ENCODE assay signal across 1 cellular context in the genomic region with DNA sequence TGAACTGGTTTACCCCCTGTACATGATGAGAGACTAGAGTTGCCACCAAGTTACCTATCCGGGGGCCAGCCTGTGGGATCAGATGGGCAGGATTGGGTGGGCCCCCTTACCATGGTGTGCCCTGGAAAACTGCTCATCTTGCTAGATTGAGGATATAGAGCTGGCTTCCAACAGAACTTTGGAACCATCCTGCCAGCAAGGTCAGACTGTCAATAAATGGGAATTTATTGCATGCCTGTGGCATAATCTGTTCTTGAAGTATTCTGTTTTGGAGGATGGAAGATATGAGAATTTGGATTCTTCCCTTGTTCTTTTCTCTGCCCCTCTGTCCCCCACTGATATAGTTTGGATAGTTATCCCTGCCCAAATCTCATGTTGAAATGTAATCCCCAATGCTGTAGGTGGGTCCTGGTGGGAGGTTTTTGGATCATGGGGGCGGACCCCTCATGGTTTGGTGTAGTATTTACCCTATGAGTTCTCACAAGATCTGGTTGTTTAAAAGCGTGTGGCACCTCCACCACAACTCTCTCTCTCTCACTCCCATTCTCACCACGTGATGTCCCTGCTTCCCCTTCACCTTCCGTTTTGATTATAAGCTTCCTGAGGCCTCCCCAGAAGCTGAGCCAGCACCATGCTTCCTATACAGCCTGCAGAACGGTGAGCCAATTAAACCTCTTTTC.
TF ChIP-seq lines count a peak whose summit lies in the region.

No MANE protein-coding gene starts in this region.

TF ChIP-seq in HepG2, 621 proteins besides CTCF, POLR2A, EP300 and RAD21 (continued from another document and continues in another):
- TF ChIP-seq, protein P1, sequence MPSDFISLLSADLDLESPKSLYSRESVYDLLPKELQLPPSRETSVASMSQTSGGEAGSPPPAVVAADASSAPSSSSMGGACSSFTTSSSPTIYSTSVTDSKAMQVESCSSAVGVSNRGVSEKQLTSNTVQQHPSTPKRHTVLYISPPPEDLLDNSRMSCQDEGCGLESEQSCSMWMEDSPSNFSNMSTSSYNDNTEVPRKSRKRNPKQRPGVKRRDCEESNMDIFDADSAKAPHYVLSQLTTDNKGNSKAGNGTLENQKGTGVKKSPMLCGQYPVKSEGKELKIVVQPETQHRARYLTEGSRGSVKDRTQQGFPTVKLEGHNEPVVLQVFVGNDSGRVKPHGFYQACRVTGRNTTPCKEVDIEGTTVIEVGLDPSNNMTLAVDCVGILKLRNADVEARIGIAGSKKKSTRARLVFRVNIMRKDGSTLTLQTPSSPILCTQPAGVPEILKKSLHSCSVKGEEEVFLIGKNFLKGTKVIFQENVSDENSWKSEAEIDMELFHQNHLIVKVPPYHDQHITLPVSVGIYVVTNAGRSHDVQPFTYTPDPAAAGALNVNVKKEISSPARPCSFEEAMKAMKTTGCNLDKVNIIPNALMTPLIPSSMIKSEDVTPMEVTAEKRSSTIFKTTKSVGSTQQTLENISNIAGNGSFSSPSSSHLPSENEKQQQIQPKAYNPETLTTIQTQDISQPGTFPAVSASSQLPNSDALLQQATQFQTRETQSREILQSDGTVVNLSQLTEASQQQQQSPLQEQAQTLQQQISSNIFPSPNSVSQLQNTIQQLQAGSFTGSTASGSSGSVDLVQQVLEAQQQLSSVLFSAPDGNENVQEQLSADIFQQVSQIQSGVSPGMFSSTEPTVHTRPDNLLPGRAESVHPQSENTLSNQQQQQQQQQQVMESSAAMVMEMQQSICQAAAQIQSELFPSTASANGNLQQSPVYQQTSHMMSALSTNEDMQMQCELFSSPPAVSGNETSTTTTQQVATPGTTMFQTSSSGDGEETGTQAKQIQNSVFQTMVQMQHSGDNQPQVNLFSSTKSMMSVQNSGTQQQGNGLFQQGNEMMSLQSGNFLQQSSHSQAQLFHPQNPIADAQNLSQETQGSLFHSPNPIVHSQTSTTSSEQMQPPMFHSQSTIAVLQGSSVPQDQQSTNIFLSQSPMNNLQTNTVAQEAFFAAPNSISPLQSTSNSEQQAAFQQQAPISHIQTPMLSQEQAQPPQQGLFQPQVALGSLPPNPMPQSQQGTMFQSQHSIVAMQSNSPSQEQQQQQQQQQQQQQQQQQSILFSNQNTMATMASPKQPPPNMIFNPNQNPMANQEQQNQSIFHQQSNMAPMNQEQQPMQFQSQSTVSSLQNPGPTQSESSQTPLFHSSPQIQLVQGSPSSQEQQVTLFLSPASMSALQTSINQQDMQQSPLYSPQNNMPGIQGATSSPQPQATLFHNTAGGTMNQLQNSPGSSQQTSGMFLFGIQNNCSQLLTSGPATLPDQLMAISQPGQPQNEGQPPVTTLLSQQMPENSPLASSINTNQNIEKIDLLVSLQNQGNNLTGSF (CRISPR knock-in tag; IDR thresholded peaks at IDR 0.05): no peak
- TF ChIP-seq TMF1 (CRISPR knock-in tag; IDR thresholded peaks at IDR 0.05; ENCODE audit: low read depth) (no peak), ZNF543 (CRISPR knock-in tag; IDR thresholded peaks at IDR 0.05) (no peak), KLF15 (CRISPR knock-in tag; IDR thresholded peaks at IDR 0.05; ENCODE audit: borderline replicate concordance) (no peak), FLYWCH1 (CRISPR knock-in tag; IDR thresholded peaks at IDR 0.05) (no peak), ZNF549 (CRISPR knock-in tag; IDR thresholded peaks at IDR 0.05) (no peak), KAT2B (IDR thresholded peaks at IDR 0.05; ENCODE audit: borderline replicate concordance, low read depth, low read length) (no peak), ZNF749 (CRISPR knock-in tag; IDR thresholded peaks at IDR 0.05; ENCODE audit: borderline replicate concordance) (no peak), POLR2AphosphoS5 (IDR thresholded peaks at IDR 0.05; ENCODE audit: low read depth, low read length) (no peak), ZNF264 (CRISPR knock-in tag; IDR thresholded peaks at IDR 0.05) (0 out of 2 replicates have a peak, but pooled peaks have one; percentile 40), ZNF792 (CRISPR knock-in tag; IDR thresholded peaks at IDR 0.05) (no peak), HNF4A (CRISPR knock-in tag; IDR thresholded peaks at IDR 0.05) (peak; percentile 58), NR2F2 (IDR thresholded peaks at IDR 0.05; ENCODE audit: borderline replicate concordance, low read depth) (no peak), ZNF446 (CRISPR knock-in tag; IDR thresholded peaks at IDR 0.05) (no peak), ZNF572 (CRISPR knock-in tag; IDR thresholded peaks at IDR 0.05) (no peak), ZNF737 (CRISPR knock-in tag; IDR thresholded peaks at IDR 0.05; ENCODE audit: borderline replicate concordance) (no peak), NR2F1 (CRISPR knock-in tag; IDR thresholded peaks at IDR 0.05) (no peak), PAX8 (CRISPR knock-in tag; IDR thresholded peaks at IDR 0.05; ENCODE audit: borderline replicate concordance) (0 out of 2 replicates have a peak, but pooled peaks have one; percentile 9), SIX4 (CRISPR knock-in tag; IDR thresholded peaks at IDR 0.05) (no peak), ZNF17 (CRISPR knock-in tag; IDR thresholded peaks at IDR 0.05) (no peak), ZNF235 (CRISPR knock-in tag; IDR thresholded peaks at IDR 0.05; ENCODE audit: borderline replicate concordance) (peak; percentile 5; the same call in 1 of the 2 replicates), ZNF788 (CRISPR knock-in tag; IDR thresholded peaks at IDR 0.05; ENCODE audit: borderline replicate concordance) (0 out of 2 replicates have a peak, but pooled peaks have one; percentile 28), SAP130 (CRISPR knock-in tag; IDR thresholded peaks at IDR 0.05; ENCODE audit: low read depth) (0 out of 2 replicates have a peak, but pooled peaks have one; percentile 26), ARNT (IDR thresholded peaks at IDR 0.05) (no peak)
- TF ChIP-seq, protein P2, sequence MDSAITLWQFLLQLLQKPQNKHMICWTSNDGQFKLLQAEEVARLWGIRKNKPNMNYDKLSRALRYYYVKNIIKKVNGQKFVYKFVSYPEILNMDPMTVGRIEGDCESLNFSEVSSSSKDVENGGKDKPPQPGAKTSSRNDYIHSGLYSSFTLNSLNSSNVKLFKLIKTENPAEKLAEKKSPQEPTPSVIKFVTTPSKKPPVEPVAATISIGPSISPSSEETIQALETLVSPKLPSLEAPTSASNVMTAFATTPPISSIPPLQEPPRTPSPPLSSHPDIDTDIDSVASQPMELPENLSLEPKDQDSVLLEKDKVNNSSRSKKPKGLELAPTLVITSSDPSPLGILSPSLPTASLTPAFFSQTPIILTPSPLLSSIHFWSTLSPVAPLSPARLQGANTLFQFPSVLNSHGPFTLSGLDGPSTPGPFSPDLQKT (CRISPR knock-in tag; IDR thresholded peaks at IDR 0.05; ENCODE audit: borderline replicate concordance): no peak
- TF ChIP-seq, protein P3, sequence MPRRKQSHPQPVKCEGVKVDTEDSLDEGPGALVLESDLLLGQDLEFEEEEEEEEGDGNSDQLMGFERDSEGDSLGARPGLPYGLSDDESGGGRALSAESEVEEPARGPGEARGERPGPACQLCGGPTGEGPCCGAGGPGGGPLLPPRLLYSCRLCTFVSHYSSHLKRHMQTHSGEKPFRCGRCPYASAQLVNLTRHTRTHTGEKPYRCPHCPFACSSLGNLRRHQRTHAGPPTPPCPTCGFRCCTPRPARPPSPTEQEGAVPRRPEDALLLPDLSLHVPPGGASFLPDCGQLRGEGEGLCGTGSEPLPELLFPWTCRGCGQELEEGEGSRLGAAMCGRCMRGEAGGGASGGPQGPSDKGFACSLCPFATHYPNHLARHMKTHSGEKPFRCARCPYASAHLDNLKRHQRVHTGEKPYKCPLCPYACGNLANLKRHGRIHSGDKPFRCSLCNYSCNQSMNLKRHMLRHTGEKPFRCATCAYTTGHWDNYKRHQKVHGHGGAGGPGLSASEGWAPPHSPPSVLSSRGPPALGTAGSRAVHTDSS (CRISPR knock-in tag; conservative IDR thresholded peaks at IDR 0.05): no peak
- TF ChIP-seq, protein P4, sequence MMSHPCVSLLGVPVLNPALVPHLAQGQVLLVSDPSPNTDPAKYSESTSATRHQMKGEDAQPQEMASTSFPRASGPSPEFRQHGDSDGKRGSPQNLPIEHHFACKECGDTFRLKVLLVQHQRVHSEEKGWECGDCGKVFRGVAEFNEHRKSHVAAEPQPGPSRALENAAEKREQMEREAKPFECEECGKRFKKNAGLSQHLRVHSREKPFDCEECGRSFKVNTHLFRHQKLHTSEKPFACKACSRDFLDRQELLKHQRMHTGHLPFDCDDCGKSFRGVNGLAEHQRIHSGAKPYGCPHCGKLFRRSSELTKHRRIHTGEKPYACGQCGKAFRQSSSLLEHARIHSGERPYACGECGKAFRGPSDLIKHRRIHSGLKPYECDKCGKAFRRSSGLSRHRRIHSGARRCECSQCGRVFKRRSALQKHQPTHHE (CRISPR knock-in tag; IDR thresholded peaks at IDR 0.05; ENCODE audit: borderline replicate concordance): no peak
- TF ChIP-seq, protein P5, sequence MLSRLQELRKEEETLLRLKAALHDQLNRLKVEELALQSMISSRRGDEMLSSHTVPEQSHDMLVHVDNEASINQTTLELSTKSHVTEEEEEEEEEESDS (CRISPR knock-in tag; IDR thresholded peaks at IDR 0.05; ENCODE audit: borderline replicate concordance): no peak
- TF ChIP-seq, protein P6, sequence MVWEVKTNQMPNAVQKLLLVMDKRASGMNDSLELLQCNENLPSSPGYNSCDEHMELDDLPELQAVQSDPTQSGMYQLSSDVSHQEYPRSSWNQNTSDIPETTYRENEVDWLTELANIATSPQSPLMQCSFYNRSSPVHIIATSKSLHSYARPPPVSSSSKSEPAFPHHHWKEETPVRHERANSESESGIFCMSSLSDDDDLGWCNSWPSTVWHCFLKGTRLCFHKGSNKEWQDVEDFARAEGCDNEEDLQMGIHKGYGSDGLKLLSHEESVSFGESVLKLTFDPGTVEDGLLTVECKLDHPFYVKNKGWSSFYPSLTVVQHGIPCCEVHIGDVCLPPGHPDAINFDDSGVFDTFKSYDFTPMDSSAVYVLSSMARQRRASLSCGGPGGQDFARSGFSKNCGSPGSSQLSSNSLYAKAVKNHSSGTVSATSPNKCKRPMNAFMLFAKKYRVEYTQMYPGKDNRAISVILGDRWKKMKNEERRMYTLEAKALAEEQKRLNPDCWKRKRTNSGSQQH (CRISPR knock-in tag; IDR thresholded peaks at IDR 0.05; ENCODE audit: low read depth): no peak
- TF ChIP-seq, protein P7, sequence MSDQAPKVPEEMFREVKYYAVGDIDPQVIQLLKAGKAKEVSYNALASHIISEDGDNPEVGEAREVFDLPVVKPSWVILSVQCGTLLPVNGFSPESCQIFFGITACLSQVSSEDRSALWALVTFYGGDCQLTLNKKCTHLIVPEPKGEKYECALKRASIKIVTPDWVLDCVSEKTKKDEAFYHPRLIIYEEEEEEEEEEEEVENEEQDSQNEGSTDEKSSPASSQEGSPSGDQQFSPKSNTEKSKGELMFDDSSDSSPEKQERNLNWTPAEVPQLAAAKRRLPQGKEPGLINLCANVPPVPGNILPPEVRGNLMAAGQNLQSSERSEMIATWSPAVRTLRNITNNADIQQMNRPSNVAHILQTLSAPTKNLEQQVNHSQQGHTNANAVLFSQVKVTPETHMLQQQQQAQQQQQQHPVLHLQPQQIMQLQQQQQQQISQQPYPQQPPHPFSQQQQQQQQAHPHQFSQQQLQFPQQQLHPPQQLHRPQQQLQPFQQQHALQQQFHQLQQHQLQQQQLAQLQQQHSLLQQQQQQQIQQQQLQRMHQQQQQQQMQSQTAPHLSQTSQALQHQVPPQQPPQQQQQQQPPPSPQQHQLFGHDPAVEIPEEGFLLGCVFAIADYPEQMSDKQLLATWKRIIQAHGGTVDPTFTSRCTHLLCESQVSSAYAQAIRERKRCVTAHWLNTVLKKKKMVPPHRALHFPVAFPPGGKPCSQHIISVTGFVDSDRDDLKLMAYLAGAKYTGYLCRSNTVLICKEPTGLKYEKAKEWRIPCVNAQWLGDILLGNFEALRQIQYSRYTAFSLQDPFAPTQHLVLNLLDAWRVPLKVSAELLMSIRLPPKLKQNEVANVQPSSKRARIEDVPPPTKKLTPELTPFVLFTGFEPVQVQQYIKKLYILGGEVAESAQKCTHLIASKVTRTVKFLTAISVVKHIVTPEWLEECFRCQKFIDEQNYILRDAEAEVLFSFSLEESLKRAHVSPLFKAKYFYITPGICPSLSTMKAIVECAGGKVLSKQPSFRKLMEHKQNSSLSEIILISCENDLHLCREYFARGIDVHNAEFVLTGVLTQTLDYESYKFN (CRISPR knock-in tag; conservative IDR thresholded peaks at IDR 0.05): peak; percentile 36
- TF ChIP-seq, protein P8, sequence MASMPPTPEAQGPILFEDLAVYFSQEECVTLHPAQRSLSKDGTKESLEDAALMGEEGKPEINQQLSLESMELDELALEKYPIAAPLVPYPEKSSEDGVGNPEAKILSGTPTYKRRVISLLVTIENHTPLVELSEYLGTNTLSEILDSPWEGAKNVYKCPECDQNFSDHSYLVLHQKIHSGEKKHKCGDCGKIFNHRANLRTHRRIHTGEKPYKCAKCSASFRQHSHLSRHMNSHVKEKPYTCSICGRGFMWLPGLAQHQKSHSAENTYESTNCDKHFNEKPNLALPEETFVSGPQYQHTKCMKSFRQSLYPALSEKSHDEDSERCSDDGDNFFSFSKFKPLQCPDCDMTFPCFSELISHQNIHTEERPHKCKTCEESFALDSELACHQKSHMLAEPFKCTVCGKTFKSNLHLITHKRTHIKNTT (CRISPR knock-in tag; IDR thresholded peaks at IDR 0.05): no peak
- TF ChIP-seq, protein P9, sequence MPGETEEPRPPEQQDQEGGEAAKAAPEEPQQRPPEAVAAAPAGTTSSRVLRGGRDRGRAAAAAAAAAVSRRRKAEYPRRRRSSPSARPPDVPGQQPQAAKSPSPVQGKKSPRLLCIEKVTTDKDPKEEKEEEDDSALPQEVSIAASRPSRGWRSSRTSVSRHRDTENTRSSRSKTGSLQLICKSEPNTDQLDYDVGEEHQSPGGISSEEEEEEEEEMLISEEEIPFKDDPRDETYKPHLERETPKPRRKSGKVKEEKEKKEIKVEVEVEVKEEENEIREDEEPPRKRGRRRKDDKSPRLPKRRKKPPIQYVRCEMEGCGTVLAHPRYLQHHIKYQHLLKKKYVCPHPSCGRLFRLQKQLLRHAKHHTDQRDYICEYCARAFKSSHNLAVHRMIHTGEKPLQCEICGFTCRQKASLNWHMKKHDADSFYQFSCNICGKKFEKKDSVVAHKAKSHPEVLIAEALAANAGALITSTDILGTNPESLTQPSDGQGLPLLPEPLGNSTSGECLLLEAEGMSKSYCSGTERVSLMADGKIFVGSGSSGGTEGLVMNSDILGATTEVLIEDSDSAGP (CRISPR knock-in tag; IDR thresholded peaks at IDR 0.05; ENCODE audit: borderline replicate concordance): no peak
- TF ChIP-seq, protein P10, sequence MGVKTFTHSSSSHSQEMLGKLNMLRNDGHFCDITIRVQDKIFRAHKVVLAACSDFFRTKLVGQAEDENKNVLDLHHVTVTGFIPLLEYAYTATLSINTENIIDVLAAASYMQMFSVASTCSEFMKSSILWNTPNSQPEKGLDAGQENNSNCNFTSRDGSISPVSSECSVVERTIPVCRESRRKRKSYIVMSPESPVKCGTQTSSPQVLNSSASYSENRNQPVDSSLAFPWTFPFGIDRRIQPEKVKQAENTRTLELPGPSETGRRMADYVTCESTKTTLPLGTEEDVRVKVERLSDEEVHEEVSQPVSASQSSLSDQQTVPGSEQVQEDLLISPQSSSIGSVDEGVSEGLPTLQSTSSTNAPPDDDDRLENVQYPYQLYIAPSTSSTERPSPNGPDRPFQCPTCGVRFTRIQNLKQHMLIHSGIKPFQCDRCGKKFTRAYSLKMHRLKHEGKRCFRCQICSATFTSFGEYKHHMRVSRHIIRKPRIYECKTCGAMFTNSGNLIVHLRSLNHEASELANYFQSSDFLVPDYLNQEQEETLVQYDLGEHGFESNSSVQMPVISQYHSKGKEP (CRISPR knock-in tag; IDR thresholded peaks at IDR 0.05): no peak
- TF ChIP-seq, protein P11, sequence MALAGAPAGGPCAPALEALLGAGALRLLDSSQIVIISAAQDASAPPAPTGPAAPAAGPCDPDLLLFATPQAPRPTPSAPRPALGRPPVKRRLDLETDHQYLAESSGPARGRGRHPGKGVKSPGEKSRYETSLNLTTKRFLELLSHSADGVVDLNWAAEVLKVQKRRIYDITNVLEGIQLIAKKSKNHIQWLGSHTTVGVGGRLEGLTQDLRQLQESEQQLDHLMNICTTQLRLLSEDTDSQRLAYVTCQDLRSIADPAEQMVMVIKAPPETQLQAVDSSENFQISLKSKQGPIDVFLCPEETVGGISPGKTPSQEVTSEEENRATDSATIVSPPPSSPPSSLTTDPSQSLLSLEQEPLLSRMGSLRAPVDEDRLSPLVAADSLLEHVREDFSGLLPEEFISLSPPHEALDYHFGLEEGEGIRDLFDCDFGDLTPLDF (CRISPR knock-in tag; IDR thresholded peaks at IDR 0.05): no peak
